ENCODE assay signal across 12 cellular contexts in the genomic region with DNA sequence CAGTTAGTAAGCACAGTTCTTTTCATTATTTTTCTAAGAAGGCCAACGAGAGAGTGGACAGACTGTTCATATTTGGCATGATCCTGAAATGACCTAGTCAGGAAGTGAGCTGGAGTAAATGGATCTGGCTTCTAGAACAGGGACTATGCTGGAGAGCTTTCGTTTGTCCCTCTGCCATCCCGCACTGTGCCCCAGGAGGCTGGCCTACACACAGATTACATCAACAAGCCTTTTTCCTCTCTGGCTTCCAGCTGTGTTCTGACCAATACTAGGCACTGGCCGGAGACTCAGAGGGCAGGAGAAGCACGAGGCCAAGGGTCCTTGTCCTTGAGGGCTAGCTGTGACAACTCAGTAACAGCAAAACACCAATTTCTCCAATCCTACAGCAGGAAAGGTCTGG.
A peak's percentile ranks its signal among the peaks of the same experiment; 100 is the strongest.
DNase-seq lines count a peak whose midpoint lies in the region; ATAC-seq and TF ChIP-seq lines count a peak whose summit lies in the region.
"Had no signal": no experiment of that assay in that cellular context is flagged by ENCODE, and none has a peak within 500 bp of the region (broad histone marks: within the 10 kb centered on the region; RNA-seq: fewer than 3 reads in every experiment).

No MANE protein-coding gene starts in this region.

- H3K9me3 ChIP-seq in SK-N-SH (no peaks in the 10 kb centered on the region), endocrine pancreas (ENCODE audit: control insufficient read depth, low read length) (no peaks in the 10 kb centered on the region), upper lobe of right lung (no peaks in the 10 kb centered on the region)
- H3K9me3 ChIP-seq: SJSA1 had no signal

- CTCF ChIA-PET in SK-N-SH (lab: Yijun Ruan, JAX), result interaction anchor here (0.8 to 1.7 kb wide), 5 partner anchors 11 to 230 kb away, joined by 3 to 6 read pairs (median 3); no protein-coding TSS in a partner anchor

- H3K4me2 ChIP-seq in SK-N-SH, result no peak overlapping the region

- H3K36me3 ChIP-seq in SK-N-SH (replicated peaks in 1 of 2; ENCODE audit: control insufficient read depth in 1 of 2, insufficient read depth in 2 of 2, low read length in 1 of 2), result peaks cover 0 to 4% of the 10 kb centered on the region in 2 experiments
- no peaks in the 10 kb centered on the region for H3K36me3 ChIP-seq in endocrine pancreas (ENCODE audit: control insufficient read depth, insufficient read depth, low read length)
- H3K36me3 ChIP-seq in upper lobe of right lung, result no peaks in the 10 kb centered on the region
- H3K36me3 ChIP-seq: SJSA1 had no signal

- intact Hi-C loops in upper lobe of right lung (cut with DNase I), result no loop called here

- WGBS in SK-N-SH (ENCODE audit: low lambda C conversion rate), result 64% methylated on average over 5 of the region's 5 CpGs

- peak; percentile 66 for ATAC-seq in upper lobe of right lung
- no peak for ATAC-seq in GM18517 (IDR thresholded peaks at IDR 0.05; ENCODE audit: unreplicated experiment)
- ATAC-seq in GM18907 (IDR thresholded peaks at IDR 0.05; ENCODE audit: unreplicated experiment), result no peak

- H3K27ac ChIP-seq in SK-N-SH (ENCODE audit: low read depth in 2 of 2, low read length in 1 of 2) (peak overlapping the region in 1 of 2 experiments; percentile 71; a peak in 2 of 4 replicates), layer of hippocampus (ENCODE audit: low read depth, low read length) (peak overlapping the region; percentile 49), upper lobe of right lung (no peak overlapping the region)
- H3K27ac ChIP-seq: parathyroid adenoma, SJSA1 had no signal

- no peaks in the 10 kb centered on the region for H4K20me1 ChIP-seq in SK-N-SH (ENCODE audit: insufficient read depth)

- H3K9me2 ChIP-seq in SK-N-SH, result no peaks in the 10 kb centered on the region

- TF ChIP-seq CTCF in SK-N-SH (IDR thresholded peaks at IDR 0.05) (no peak), upper lobe of right lung (IDR thresholded peaks at IDR 0.05) (no peak)

- POLR2A ChIA-PET in SK-N-SH (lab: Yijun Ruan, JAX), result interaction anchor here (0.5 to 1.0 kb wide), 2 partner anchors 83 to 287 kb away, joined by 3 read pairs; no protein-coding TSS in a partner anchor

- H3K4me3 ChIP-seq in SK-N-SH (ENCODE audit: low read depth in 2 of 2, low read length in 1 of 2) (no peak overlapping the region), endocrine pancreas (ENCODE audit: control insufficient read depth, insufficient read depth, low read length) (peak overlapping the region; percentile 23), upper lobe of right lung (no peak overlapping the region)
- H3K4me3 ChIP-seq: SJSA1 had no signal

- H3K9ac ChIP-seq in SK-N-SH, result no peak overlapping the region
- H3K9ac ChIP-seq in endocrine pancreas (ENCODE audit: control insufficient read depth, insufficient read depth, low read length), result no peak overlapping the region
- H3K9ac ChIP-seq: parathyroid adenoma had no signal

- 0 out of 2 replicates have a peak, but pooled peaks have one; percentile 20 for TF ChIP-seq RAD21 in SK-N-SH (IDR thresholded peaks at IDR 0.05; ENCODE audit: low read length)

- DNase-seq in SK-N-SH (peak; percentile 61), upper lobe of right lung (no peak), NCI-H526 (lab: John Stamatoyannopoulos, UW) (no peak)
- DNase-seq: DMS 273 treated with DMSO at 0.1 percent for 48 hours, endodermal cell, NCI-H524 treated with DMSO at 0.1 percent for 48 hours had no signal

- peaks cover 0 to 16% of the 10 kb centered on the region in 2 experiments; a peak in 2 of 4 replicates for H3K4me1 ChIP-seq in SK-N-SH (ENCODE audit: control insufficient read depth in 1 of 2, insufficient read depth in 2 of 2, low read depth in 1 of 2, low read length in 1 of 2)
- H3K4me1 ChIP-seq in endocrine pancreas (ENCODE audit: control insufficient read depth, insufficient read depth, low read length), result no peaks in the 10 kb centered on the region
- H3K4me1 ChIP-seq in upper lobe of right lung, result peaks cover 3% of the 10 kb centered on the region
- H3K4me1 ChIP-seq: SJSA1 had no signal

- H3K27me3 ChIP-seq in SK-N-SH (ENCODE audit: insufficient read depth), result no peaks in the 10 kb centered on the region
- H3K27me3 ChIP-seq in endocrine pancreas (ENCODE audit: control insufficient read depth, insufficient read depth, low read length), result no peaks in the 10 kb centered on the region
- H3K27me3 ChIP-seq in layer of hippocampus (ENCODE audit: control insufficient read depth, insufficient read depth, low read length), result no peaks in the 10 kb centered on the region
- no peaks in the 10 kb centered on the region for H3K27me3 ChIP-seq in upper lobe of right lung
- H3K27me3 ChIP-seq: SJSA1 had no signal

- no peaks in the 10 kb centered on the region; the same call in 1 of the 2 replicates for H3K79me2 ChIP-seq in SK-N-SH (ENCODE audit: insufficient read depth)
- H3K79me2 ChIP-seq: parathyroid adenoma had no signal

- no peak overlapping the region for H2AFZ ChIP-seq in SK-N-SH (ENCODE audit: low read depth)
- H2AFZ ChIP-seq: parathyroid adenoma had no signal

- no peaks in the 10 kb centered on the region for H3F3A ChIP-seq in SK-N-SH (replicated peaks; ENCODE audit: insufficient read depth)

- TF ChIP-seq EP300 in SK-N-SH (IDR thresholded peaks at IDR 0.05; ENCODE audit: borderline replicate concordance in 1 of 2, low read depth in 1 of 2, low read length in 1 of 2), result peak in 1 of 2 experiments; percentile 52; a peak in 1 of 4 replicates

TF ChIP-seq in SK-N-SH, 30 proteins besides CTCF, POLR2A, EP300 and RAD21:
- TF ChIP-seq JUND (IDR thresholded peaks at IDR 0.05) (no peak), NFIC (IDR thresholded peaks at IDR 0.05; ENCODE audit: borderline replicate concordance) (no peak), MXI1 (IDR thresholded peaks at IDR 0.05; ENCODE audit: low read depth, low read length) (peak; percentile 47; the same call in 1 of the 2 replicates), FOSL2 (IDR thresholded peaks at IDR 0.05; ENCODE audit: borderline replicate concordance, low read depth) (no peak), RXRA (IDR thresholded peaks at IDR 0.05; ENCODE audit: borderline replicate concordance, low read depth) (no peak), GATA2 (CRISPR knock-in tag; IDR thresholded peaks at IDR 0.05) (peak; percentile 77), FOXJ3 (CRISPR knock-in tag; IDR thresholded peaks at IDR 0.05) (peak; percentile 40; the same call in 1 of the 2 replicates), CHD2 (IDR thresholded peaks at IDR 0.05; ENCODE audit: low read length, partially characterized antibody) (no peak)
- TF ChIP-seq, protein P1, sequence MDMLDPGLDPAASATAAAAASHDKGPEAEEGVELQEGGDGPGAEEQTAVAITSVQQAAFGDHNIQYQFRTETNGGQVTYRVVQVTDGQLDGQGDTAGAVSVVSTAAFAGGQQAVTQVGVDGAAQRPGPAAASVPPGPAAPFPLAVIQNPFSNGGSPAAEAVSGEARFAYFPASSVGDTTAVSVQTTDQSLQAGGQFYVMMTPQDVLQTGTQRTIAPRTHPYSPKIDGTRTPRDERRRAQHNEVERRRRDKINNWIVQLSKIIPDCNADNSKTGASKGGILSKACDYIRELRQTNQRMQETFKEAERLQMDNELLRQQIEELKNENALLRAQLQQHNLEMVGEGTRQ (IDR thresholded peaks at IDR 0.05; ENCODE audit: borderline replicate concordance, low read depth, low read length), result no peak
TF ChIP-seq in SK-N-SH: peak in this region for 3.
